ENCODE assay signal across 8 cellular contexts in genomic region chr17:11996722-11997146, GRCh38. TPM values are rescaled to one million over a fixed set of nuclear protein-coding genes. Genes with fewer than 3 reads are reported as not detected.
DNase-seq lines count a peak whose midpoint lies in the region; FAIRE-seq and TF ChIP-seq lines count a peak whose summit lies in the region.

No MANE protein-coding gene starts in this region.

- H2AFZ ChIP-seq in endothelial cell of umbilical vein (ENCODE audit: low read depth, low read length): peak overlapping the region; percentile 94

- TF ChIP-seq CTCF in endothelial cell of umbilical vein (IDR thresholded peaks at IDR 0.05; ENCODE audit: extremely low read depth in 1 of 2, insufficient read depth in 1 of 2, low read depth in 1 of 2, low read length in 2 of 2) (no peak), tibial artery (IDR thresholded peaks at IDR 0.05) (peak; percentile 13 to 17)

- H3K27me3 Mint-ChIP-seq in activated CD4-positive, alpha-beta T cell treated with anti-CD3 and anti-CD28 coated beads, Interleukin-2, amount 10 ng/mL, durations not matched to agents 24 days and 14 days: no peaks in the 10 kb centered on the region

- H3K4me1 ChIP-seq in endothelial cell of umbilical vein (ENCODE audit: control insufficient read depth, extremely low read depth, insufficient read depth, low read length): peaks cover 3% of the 10 kb centered on the region
- H3K4me1 ChIP-seq in tibial artery: peaks cover 0 to 9% (median 4%) of the 10 kb centered on the region in 4 donors

- H3K9me3 Mint-ChIP-seq in activated CD4-positive, alpha-beta T cell treated with anti-CD3 and anti-CD28 coated beads, Interleukin-2, amount 10 ng/mL, durations not matched to agents 24 days and 14 days: peaks cover 6% of the 10 kb centered on the region

- POLR2A ChIA-PET in endothelial cell of umbilical vein (lab: Charles Lee): interaction anchor here (0.6 to 3.3 kb wide), 9 partner anchors 14 to 1021 kb away, joined by 3 to 44 read pairs (median 3); partner anchors contain the start of genes ELAC2 and MAP2K4

- no peaks in the 10 kb centered on the region for H3K9me1 ChIP-seq in endothelial cell of umbilical vein (replicated peaks; ENCODE audit: control insufficient read depth, extremely low read depth, insufficient read depth, low read length)

- no peaks in the 10 kb centered on the region for H3K9me3 ChIP-seq in endothelial cell of umbilical vein (replicated peaks; ENCODE audit: control insufficient read depth, insufficient read depth, low read length)
- H3K9me3 ChIP-seq in tibial artery: no peaks in the 10 kb centered on the region

- H3K36me3 Mint-ChIP-seq in activated CD4-positive, alpha-beta T cell treated with anti-CD3 and anti-CD28 coated beads, Interleukin-2, amount 10 ng/mL, durations not matched to agents 24 days and 14 days (ENCODE audit: low read depth): peaks cover 2% of the 10 kb centered on the region

- peak; percentile 76 for FAIRE-seq in endothelial cell of umbilical vein (lab: Jason Lieb, UNC)

- H3K4me2 ChIP-seq in endothelial cell of umbilical vein (ENCODE audit: insufficient read depth, low read length): peak overlapping the region; percentile 98

- H3K27ac ChIP-seq in endothelial cell of umbilical vein (ENCODE audit: insufficient read depth, low read depth, low read length) (peak overlapping the region; percentile 54), tibial artery (peak overlapping the region; percentile 77 to 88)

- no peaks in the 10 kb centered on the region for H3K79me2 ChIP-seq in endothelial cell of umbilical vein (ENCODE audit: control insufficient read depth, insufficient read depth, low read length)

- DNase-seq in activated CD4-positive, alpha-beta T cell treated with anti-CD3 and anti-CD28 coated beads, Interleukin-2, amount 10 ng/mL, durations not matched to agents 24 days and 14 days: no peak
- DNase-seq in activated CD4-positive, alpha-beta T cell treated with anti-CD3 and anti-CD28 coated beads for 48 hours: no peak
- DNase-seq in HCEC 1CT (peak; percentile 56), Kasumi-1 (lab: John Stamatoyannopoulos, UW) (peak; percentile 25 to 51), T-helper 9 cell (peak; percentile 10), endothelial cell of umbilical vein (ENCODE audit: low read depth, low spot score) (peak; percentile 61), midbrain (lab: John Stamatoyannopoulos, UW) (peak; percentile 37), tibial artery (peak in 1 of 2 donors; percentile 71)

- H3K27ac Mint-ChIP-seq in activated CD4-positive, alpha-beta T cell treated with anti-CD3 and anti-CD28 coated beads, Interleukin-2, amount 10 ng/mL, durations not matched to agents 24 days and 14 days: peak overlapping the region; percentile 91

- H3K27me3 ChIP-seq in endothelial cell of umbilical vein (ENCODE audit: control insufficient read depth in 2 of 2, insufficient read depth in 2 of 2, low read length in 2 of 2) (peaks cover 0 to 2% of the 10 kb centered on the region in 2 experiments), tibial artery (no peaks in the 10 kb centered on the region)

- no peak for TF ChIP-seq POLR2A in endothelial cell of umbilical vein (IDR thresholded peaks at IDR 0.05; ENCODE audit: low read depth, low read length)

- H3K4me3 Mint-ChIP-seq in activated CD4-positive, alpha-beta T cell treated with anti-CD3 and anti-CD28 coated beads, Interleukin-2, amount 10 ng/mL, durations not matched to agents 24 days and 14 days: peak overlapping the region; percentile 97

- H3K4me3 ChIP-seq in endothelial cell of umbilical vein (replicated peaks in 1 of 3; ENCODE audit: insufficient read depth in 1 of 3, low read depth in 1 of 3, low read length in 3 of 3) (peak overlapping the region; percentile 91 to 95 (median 92)), tibial artery (peak overlapping the region; percentile 68 to 79)

- H3K4me1 Mint-ChIP-seq in activated CD4-positive, alpha-beta T cell treated with anti-CD3 and anti-CD28 coated beads, Interleukin-2, amount 10 ng/mL, durations not matched to agents 24 days and 14 days: peaks cover 16% of the 10 kb centered on the region

- H3K9ac ChIP-seq in endothelial cell of umbilical vein (replicated peaks; ENCODE audit: extremely low read depth, insufficient read depth, low read length): peak overlapping the region; percentile 82

- dilution Hi-C loops in endothelial cell of umbilical vein (cut with MboI; ENCODE audit: extremely low pct_ligation_motif_present, low sequenced_read_pairs): no loop called here

- CTCF ChIA-PET in endothelial cell of umbilical vein (lab: Charles Lee): interaction anchor here (0.7 to 2.7 kb wide), 10 partner anchors 8 to 1266 kb away, joined by 3 to 22 read pairs (median 6); partner anchors contain the start of genes MAP2K4 and TMEM220

- TSS peak; percentile 38 for BruUV-seq in endothelial cell of umbilical vein (replicated peaks; lab: Mats Ljungman, UMichigan)

- H4K20me1 ChIP-seq in endothelial cell of umbilical vein (replicated peaks; ENCODE audit: control insufficient read depth, extremely low read depth, insufficient read depth, low read length): no peaks in the 10 kb centered on the region

- H3K36me3 ChIP-seq in endothelial cell of umbilical vein (ENCODE audit: control insufficient read depth in 2 of 2, extremely low read depth in 1 of 2, insufficient read depth in 2 of 2, low read length in 2 of 2) (peaks cover 0 to 6% of the 10 kb centered on the region in 2 experiments), tibial artery (peaks cover 0 to 11% (median 11%) of the 10 kb centered on the region in 3 donors)

- intact Hi-C loops in activated CD4-positive, alpha-beta T cell treated with anti-CD3 and anti-CD28 coated beads, Interleukin-2, amount 10 ng/mL, durations not matched to agents 24 days and 14 days (cut with micrococcal nuclease): loop anchor here (1.0 kb wide), 1 partner anchor 24 kb away; the partner anchor contains the start of gene MAP2K4
- intact Hi-C loops in endothelial cell of umbilical vein (cut with micrococcal nuclease): loop anchor here (1.0 to 2.0 kb wide), 2 partner anchors 24 to 1022 kb away; partner anchors contain the start of genes ELAC2 and MAP2K4
- intact Hi-C loops in tibial artery (cut with DNase I; ENCODE audit: low total_unique reads): loop anchor here (1.0 to 5.0 kb wide), 2 partner anchors 25 to 671 kb away; partner anchors contain the start of gene MYOCD

TF ChIP-seq in endothelial cell of umbilical vein, 7 proteins besides CTCF, POLR2A, EP300 and RAD21:
- TF ChIP-seq EZH2 (IDR thresholded peaks at IDR 0.05; ENCODE audit: borderline replicate concordance, low read depth, low read length, severe bottlenecking) (no peak), FOS (IDR thresholded peaks at IDR 0.05; ENCODE audit: borderline replicate concordance, insufficient read depth, low read length) (no peak), GATA2 (IDR thresholded peaks at IDR 0.05; ENCODE audit: insufficient read depth, insufficient read length, low read depth, low read length) (no peak), MYC (IDR thresholded peaks at IDR 0.05; ENCODE audit: low read depth, low read length) (no peak), POLR2AphosphoS5 (IDR thresholded peaks at IDR 0.05; ENCODE audit: insufficient read depth, low read depth, low read length) (no peak), JUN (IDR thresholded peaks at IDR 0.05; ENCODE audit: borderline replicate concordance, insufficient read depth, insufficient read length, low read depth) (no peak), MAX (IDR thresholded peaks at IDR 0.05; ENCODE audit: insufficient read depth, insufficient read length) (no peak)
TF ChIP-seq in endothelial cell of umbilical vein: peak in this region for 0.

RNA-seq across cellular contexts. Expression of gene ZNF18, which starts 0.5 kb away (rescaled TPM):
- 8.0 and 9.3 TPM in 2 replicates for total RNA-seq in activated CD4-positive, alpha-beta T cell treated with anti-CD3 and anti-CD28 coated beads, Interleukin-2, amount 10 ng/mL, durations not matched to agents 24 days and 14 days
- total RNA-seq in endothelial cell of umbilical vein: 4.2 and 5.8 TPM in 2 replicates
- polyA plus RNA-seq in endothelial cell of umbilical vein: 2.3 and 2.4 TPM in 2 replicates
- polyA plus RNA-seq in endothelial cell of umbilical vein (2011; cell fraction: cytosol; rRNA removed): 3.4 and 3.7 TPM in 2 replicates
- 8.5 and 9.4 TPM in 2 replicates for polyA plus RNA-seq in endothelial cell of umbilical vein (2011; cell fraction: nucleus; rRNA removed)
- polyA plus RNA-seq in endothelial cell of umbilical vein (2012): 4.7 and 6.2 TPM in 2 replicates
- 6.3 and 7.5 TPM in 2 replicates for polyA minus RNA-seq in endothelial cell of umbilical vein
- 0.82 TPM for polyA minus RNA-seq in endothelial cell of umbilical vein (2011; cell fraction: cytosol; rRNA and poly(A)+ RNA removed)
- 2.0 and 3.2 TPM in 2 replicates for polyA minus RNA-seq in endothelial cell of umbilical vein (2011; cell fraction: nucleus; rRNA and poly(A)+ RNA removed)

RNA-seq across cellular contexts. Expression of gene MAP2K4, which starts 23.9 kb away (rescaled TPM):
- 32.7 and 35.2 TPM in 2 replicates for total RNA-seq in activated CD4-positive, alpha-beta T cell treated with anti-CD3 and anti-CD28 coated beads, Interleukin-2, amount 10 ng/mL, durations not matched to agents 24 days and 14 days
- 17.5 and 21.0 TPM in 2 replicates for total RNA-seq in endothelial cell of umbilical vein
- 7.5 and 8.6 TPM in 2 replicates for polyA plus RNA-seq in endothelial cell of umbilical vein
- polyA plus RNA-seq in endothelial cell of umbilical vein (2011; cell fraction: cytosol; rRNA removed): 9.8 and 11.0 TPM in 2 replicates
- polyA plus RNA-seq in endothelial cell of umbilical vein (2011; cell fraction: nucleus; rRNA removed): 16.6 and 19.2 TPM in 2 replicates
- 15.3 and 18.4 TPM in 2 replicates for polyA plus RNA-seq in endothelial cell of umbilical vein (2012)
- polyA minus RNA-seq in endothelial cell of umbilical vein: 14.9 and 20.4 TPM in 2 replicates
- 10.2 TPM for polyA minus RNA-seq in endothelial cell of umbilical vein (2011; cell fraction: cytosol; rRNA and poly(A)+ RNA removed)
- polyA minus RNA-seq in endothelial cell of umbilical vein (2011; cell fraction: nucleus; rRNA and poly(A)+ RNA removed): 22.2 and 36.7 TPM in 2 replicates

Comparison
In these comparisons a context has a peak if more than half of its experiments do, and no peak if none do; other contexts are left out.
1. DNase-seq: peak in HCEC 1CT (single experiment), Kasumi-1 (2 of 2), T-helper 9 cell (single experiment), endothelial cell of umbilical vein (single experiment) and midbrain (single experiment); none in activated CD4-positive, alpha-beta T cell treated with anti-CD3 and anti-CD28 coated beads, Interleukin-2, amount 10 ng/mL, durations not matched to agents 24 days and 14 days (single experiment) and activated CD4-positive, alpha-beta T cell treated with anti-CD3 and anti-CD28 coated beads for 48 hours (single experiment).
2. CTCF ChIP-seq: peak in tibial artery (2 of 2); none in endothelial cell of umbilical vein (0 of 2).